Comparison of ENCODE assay signal across 40 cellular contexts in the genomic region with DNA sequence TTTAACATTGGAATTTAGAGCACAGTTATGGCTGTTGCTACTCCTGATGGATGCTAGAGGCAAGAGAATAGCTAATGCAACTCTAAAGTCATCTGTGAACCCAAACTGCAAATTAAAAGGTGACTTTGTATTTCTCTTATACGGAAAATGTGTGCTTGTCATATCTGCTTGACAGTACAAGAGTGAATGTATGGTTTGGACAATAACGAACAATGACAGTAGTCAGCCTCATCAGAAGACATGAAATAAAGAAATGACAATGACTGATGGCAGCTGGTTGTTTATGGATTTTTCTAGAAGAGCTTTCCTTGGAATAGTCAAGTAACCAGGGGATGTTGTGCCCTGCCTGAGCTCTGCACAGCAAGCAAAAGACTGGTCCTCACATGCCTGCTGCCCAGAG.
"Had no signal": no experiment of that assay in that cellular context is flagged by ENCODE, and none has a peak within 500 bp of the region (broad histone marks: within the 10 kb centered on the region; RNA-seq: fewer than 3 reads in every experiment).

No MANE protein-coding gene starts in this region.

- H3K4me1 Mint-ChIP-seq: activated naive CD4-positive, alpha-beta T cell treated with anti-CD3 and anti-CD28 coated beads, Interleukin-2, amount 10 ng/mL, durations not matched to agents 7 days and 5 days; activated naive CD4-positive, alpha-beta T cell treated with anti-CD3 and anti-CD28 coated beads, Interleukin-2, amount 50 U/mL, for 24 hours; activated naive CD8-positive, alpha-beta T cell treated with anti-CD3 and anti-CD28 coated beads for 36 hours; activated naive CD8-positive, alpha-beta T cell treated with anti-CD3 and anti-CD28 coated beads, Interleukin-2, amount 10 ng/mL, durations not matched to agents 7 days and 5 days; activated naive CD8-positive, alpha-beta T cell treated with anti-CD3 and anti-CD28 coated beads, Interleukin-2, amount 50 U/mL, for 24 hours; activated T-helper 17 cell treated with anti-CD3 and anti-CD28 coated beads, Interleukin-2, amount 50 U/mL, for 72 hours; central memory CD8-positive, alpha-beta T cell had no signal

- ATAC-seq: activated naive CD4-positive, alpha-beta T cell treated with anti-CD3 and anti-CD28 coated beads, Interleukin-2, amount 50 U/mL, for 72 hours; activated naive CD8-positive, alpha-beta T cell treated with anti-CD3 and anti-CD28 coated beads, Interleukin-2, amount 50 U/mL, for 24 hours; activated T-cell treated with anti-CD3 and anti-CD28 coated beads, Interleukin-2, amount 50 U/mL, for 4 hours; activated T-cell treated with anti-CD3 and anti-CD28 coated beads, Interleukin-2, amount 50 U/mL, for 72 hours; activated T-helper 17 cell treated with anti-CD3 and anti-CD28 coated beads, Interleukin-2, amount 50 U/mL, for 72 hours; body of pancreas had no signal

- H3K4me3 ChIP-seq: adrenal gland, ascending aorta, body of pancreas, breast epithelium, cardiac muscle cell had no signal

- FAIRE-seq: astrocyte, bronchial epithelial cell had no signal

- H3K9me3 Mint-ChIP-seq: activated naive CD4-positive, alpha-beta T cell treated with anti-CD3 and anti-CD28 coated beads for 36 hours; activated naive CD4-positive, alpha-beta T cell treated with anti-CD3 and anti-CD28 coated beads, Interleukin-2, amount 10 ng/mL, durations not matched to agents 7 days and 5 days; activated naive CD4-positive, alpha-beta T cell treated with anti-CD3 and anti-CD28 coated beads, Interleukin-2, amount 50 U/mL, for 24 hours; activated naive CD4-positive, alpha-beta T cell treated with anti-CD3 and anti-CD28 coated beads, Interleukin-2, amount 50 U/mL, for 72 hours; activated naive CD8-positive, alpha-beta T cell treated with anti-CD3 and anti-CD28 coated beads for 36 hours; activated naive CD8-positive, alpha-beta T cell treated with anti-CD3 and anti-CD28 coated beads, Interleukin-2, amount 10 ng/mL, durations not matched to agents 7 days and 5 days; activated naive CD8-positive, alpha-beta T cell treated with anti-CD3 and anti-CD28 coated beads, Interleukin-2, amount 50 U/mL, for 24 hours; activated T-cell treated with anti-CD3 and anti-CD28 coated beads, Interleukin-2, amount 50 U/mL, for 24 hours; activated T-cell treated with anti-CD3 and anti-CD28 coated beads, Interleukin-2, amount 50 U/mL, for 4 hours; activated T-cell treated with anti-CD3 and anti-CD28 coated beads, Interleukin-2, amount 50 U/mL, for 72 hours; activated T-helper 1 cell treated with anti-CD3 and anti-CD28 coated beads, Interleukin-12 subunit alpha, Interleukin-12 subunit beta, Interleukin-2, Interleukin-4 antibody, amounts not matched to agents 30 ng/mL and 10 ng/mL and 1 ng/mL, durations not matched to agents 14 hours and 24 hours and 36 hours; activated T-helper 17 cell treated with anti-CD3 and anti-CD28 coated beads, Interleukin-2, amount 50 U/mL, for 72 hours; activated T-helper 2 cell treated with anti-CD3 and anti-CD28 coated beads, Interferon-gamma antibody, Interleukin-2, Interleukin-4, amounts not matched to agents 10 μg/mL and 5 μg/mL and 100 μg/mL, durations not matched to agents 14 hours and 24 hours and 36 hours; brain had no signal

- H3K4me1 ChIP-seq: adrenal gland, ascending aorta, body of pancreas, breast epithelium had no signal

- H3K9me3 ChIP-seq: adrenal gland, ascending aorta, body of pancreas, breast epithelium had no signal

- H3K4me3 Mint-ChIP-seq: activated naive CD4-positive, alpha-beta T cell treated with anti-CD3 and anti-CD28 coated beads for 36 hours; activated naive CD4-positive, alpha-beta T cell treated with anti-CD3 and anti-CD28 coated beads, Interleukin-2, amount 10 ng/mL, durations not matched to agents 7 days and 5 days; activated naive CD4-positive, alpha-beta T cell treated with anti-CD3 and anti-CD28 coated beads, Interleukin-2, amount 50 U/mL, for 24 hours; activated naive CD8-positive, alpha-beta T cell; activated naive CD8-positive, alpha-beta T cell treated with anti-CD3 and anti-CD28 coated beads for 36 hours; activated naive CD8-positive, alpha-beta T cell treated with anti-CD3 and anti-CD28 coated beads, Interleukin-2, amount 10 ng/mL, durations not matched to agents 7 days and 5 days; activated naive CD8-positive, alpha-beta T cell treated with anti-CD3 and anti-CD28 coated beads, Interleukin-2, amount 50 U/mL, for 24 hours; activated T-cell treated with anti-CD3 and anti-CD28 coated beads, Interleukin-2, amount 50 U/mL, for 24 hours; activated T-cell treated with anti-CD3 and anti-CD28 coated beads, Interleukin-2, amount 50 U/mL, for 4 hours; activated T-cell treated with anti-CD3 and anti-CD28 coated beads, Interleukin-2, amount 50 U/mL, for 72 hours; activated T-helper 1 cell treated with anti-CD3 and anti-CD28 coated beads, Interleukin-12 subunit alpha, Interleukin-12 subunit beta, Interleukin-2, Interleukin-4 antibody, amounts not matched to agents 30 ng/mL and 10 ng/mL and 1 ng/mL, durations not matched to agents 14 hours and 24 hours and 36 hours; activated T-helper 17 cell treated with anti-CD3 and anti-CD28 coated beads, Interleukin-2, amount 50 U/mL, for 72 hours; brain; central memory CD8-positive, alpha-beta T cell had no signal

- H3K27me3 Mint-ChIP-seq: activated naive CD4-positive, alpha-beta T cell treated with anti-CD3 and anti-CD28 coated beads, Interleukin-2, amount 10 ng/mL, durations not matched to agents 7 days and 5 days; activated T-cell treated with anti-CD3 and anti-CD28 coated beads, Interleukin-2, amount 50 U/mL, for 24 hours; central memory CD8-positive, alpha-beta T cell had no signal

- H3K36me3 Mint-ChIP-seq: activated naive CD4-positive, alpha-beta T cell treated with anti-CD3 and anti-CD28 coated beads, Interleukin-2, amount 10 ng/mL, durations not matched to agents 7 days and 5 days; activated naive CD4-positive, alpha-beta T cell treated with anti-CD3 and anti-CD28 coated beads, Interleukin-2, amount 50 U/mL, for 24 hours; activated naive CD4-positive, alpha-beta T cell treated with anti-CD3 and anti-CD28 coated beads, Interleukin-2, amount 50 U/mL, for 72 hours; activated naive CD8-positive, alpha-beta T cell; activated naive CD8-positive, alpha-beta T cell treated with anti-CD3 and anti-CD28 coated beads for 36 hours; activated naive CD8-positive, alpha-beta T cell treated with anti-CD3 and anti-CD28 coated beads, Interleukin-2, amount 10 ng/mL, durations not matched to agents 7 days and 5 days had no signal

- DNase-seq: activated effector memory CD4-positive, alpha-beta T cell treated with anti-CD3 and anti-CD28 coated beads, Interleukin-2, amount 50 U/mL, for 16 hours; activated effector memory CD4-positive, alpha-beta T cell treated with Interleukin-2 at 50 U/mL for 16 hours; activated gamma-delta T cell; activated gamma-delta T cell treated with Interleukin-2 at 50 U/mL for 16 hours; activated naive CD4-positive, alpha-beta T cell; activated naive CD4-positive, alpha-beta T cell treated with anti-CD3 and anti-CD28 coated beads for 36 hours; activated naive CD4-positive, alpha-beta T cell treated with anti-CD3 and anti-CD28 coated beads, Interleukin-2, amount 10 ng/mL, durations not matched to agents 7 days and 5 days; activated naive CD4-positive, alpha-beta T cell treated with anti-CD3 and anti-CD28 coated beads, Interleukin-2, amount 50 U/mL, for 16 hours; activated naive CD4-positive, alpha-beta T cell treated with Interleukin-2 at 50 U/mL for 16 hours; activated naive CD8-positive, alpha-beta T cell treated with anti-CD3 and anti-CD28 coated beads for 36 hours; activated naive CD8-positive, alpha-beta T cell treated with anti-CD3 and anti-CD28 coated beads, Interleukin-2, amount 10 ng/mL, durations not matched to agents 7 days and 5 days; activated naive CD8-positive, alpha-beta T cell treated with anti-CD3 and anti-CD28 coated beads, Interleukin-2, amount 50 U/mL, for 24 hours; activated T-cell treated with anti-CD3 and anti-CD28 coated beads, Interleukin-2, amount 50 U/mL, for 1 hour; activated T-cell treated with anti-CD3 and anti-CD28 coated beads, Interleukin-2, amount 50 U/mL, for 24 hours; activated T-cell treated with anti-CD3 and anti-CD28 coated beads, Interleukin-2, amount 50 U/mL, for 4 hours; activated T-cell treated with anti-CD3 and anti-CD28 coated beads, Interleukin-2, amount 50 U/mL, for 48 hours; activated T-cell treated with anti-CD3 and anti-CD28 coated beads, Interleukin-2, amount 50 U/mL, for 72 hours; adrenal gland; amniotic stem cell; amygdala; anterior cingulate cortex; aorta; body of pancreas; brain microvascular endothelial cell; caudate nucleus; central memory CD4-positive, alpha-beta T cell; cerebellar nuclear complex had no signal

- H3K27ac Mint-ChIP-seq: activated naive CD4-positive, alpha-beta T cell treated with anti-CD3 and anti-CD28 coated beads for 36 hours; activated naive CD4-positive, alpha-beta T cell treated with anti-CD3 and anti-CD28 coated beads, Interleukin-2, amount 10 ng/mL, durations not matched to agents 7 days and 5 days; activated naive CD4-positive, alpha-beta T cell treated with anti-CD3 and anti-CD28 coated beads, Interleukin-2, amount 50 U/mL, for 24 hours; activated naive CD4-positive, alpha-beta T cell treated with anti-CD3 and anti-CD28 coated beads, Interleukin-2, amount 50 U/mL, for 72 hours; activated naive CD8-positive, alpha-beta T cell; activated naive CD8-positive, alpha-beta T cell treated with anti-CD3 and anti-CD28 coated beads for 36 hours; activated naive CD8-positive, alpha-beta T cell treated with anti-CD3 and anti-CD28 coated beads, Interleukin-2, amount 10 ng/mL, durations not matched to agents 7 days and 5 days; activated naive CD8-positive, alpha-beta T cell treated with anti-CD3 and anti-CD28 coated beads, Interleukin-2, amount 50 U/mL, for 24 hours; activated T-cell treated with anti-CD3 and anti-CD28 coated beads, Interleukin-2, amount 50 U/mL, for 24 hours; activated T-cell treated with anti-CD3 and anti-CD28 coated beads, Interleukin-2, amount 50 U/mL, for 72 hours; activated T-helper 1 cell treated with anti-CD3 and anti-CD28 coated beads, Interleukin-12 subunit alpha, Interleukin-12 subunit beta, Interleukin-2, Interleukin-4 antibody, amounts not matched to agents 30 ng/mL and 10 ng/mL and 1 ng/mL, durations not matched to agents 14 hours and 24 hours and 36 hours; activated T-helper 17 cell treated with anti-CD3 and anti-CD28 coated beads, Interleukin-2, amount 50 U/mL, for 72 hours; activated T-helper 2 cell treated with anti-CD3 and anti-CD28 coated beads, Interferon-gamma antibody, Interleukin-2, Interleukin-4, amounts not matched to agents 10 μg/mL and 5 μg/mL and 100 μg/mL, durations not matched to agents 14 hours and 24 hours and 36 hours; brain had no signal

- H3K27ac ChIP-seq: adrenal gland, ascending aorta, body of pancreas, brain microvascular endothelial cell, breast epithelium, cardiac muscle cell had no signal

- H3K27me3 ChIP-seq: adrenal gland, ascending aorta, body of pancreas, breast epithelium, cardiac muscle cell had no signal

- H3K36me3 ChIP-seq: adrenal gland, ascending aorta, brain microvascular endothelial cell, breast epithelium had no signal
